21 cellular contexts compared by ENCODE assay signal in the genomic region with DNA sequence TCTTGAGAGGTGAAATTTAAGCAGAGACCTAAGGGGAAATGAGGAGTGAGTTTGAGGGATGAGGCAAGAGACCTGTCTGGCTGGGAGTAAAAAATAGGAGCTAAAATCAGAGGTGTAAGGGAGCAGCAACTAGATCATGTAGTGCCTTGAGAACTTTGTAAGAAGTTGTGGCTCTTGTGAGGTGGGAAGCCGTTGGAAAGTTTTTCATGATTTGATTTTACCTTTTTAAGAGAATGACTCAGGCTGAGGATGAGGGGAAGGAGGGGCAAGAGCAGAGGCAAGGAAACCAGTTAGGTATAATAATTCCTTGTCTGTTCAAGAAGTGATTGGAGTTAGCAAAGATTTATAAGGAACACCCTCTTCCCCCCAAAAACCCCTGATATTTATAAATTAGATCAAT. TPM values are rescaled to one million over a fixed set of nuclear protein-coding genes. Genes with fewer than 3 reads are reported as not detected.
DNase-seq lines count a peak whose midpoint lies in the region; ATAC-seq and TF ChIP-seq lines count a peak whose summit lies in the region.
"Had no signal": no experiment of that assay in that cellular context is flagged by ENCODE, and none has a peak within 500 bp of the region (broad histone marks: within the 10 kb centered on the region; RNA-seq: fewer than 3 reads in every experiment).

No MANE protein-coding gene starts in this region.

- H3F3A ChIP-seq in GM23338 (replicated peaks; ENCODE audit: low read depth) = no peaks in the 10 kb centered on the region

- H3K27me3 Mint-ChIP-seq in GM23338 (ENCODE audit: insufficient read depth, low read depth, poor library complexity) (peaks cover 2% of the 10 kb centered on the region), endodermal cell (ENCODE audit: insufficient read depth) (no peaks in the 10 kb centered on the region)
- H3K27me3 Mint-ChIP-seq: B cell had no signal

- CTCF ChIA-PET in Panc1 (lab: Charles Lee) = no interaction called here

- H3K27me3 ChIP-seq in GM23338 (ENCODE audit: insufficient read depth) = no peaks in the 10 kb centered on the region
- no peaks in the 10 kb centered on the region for H3K27me3 ChIP-seq in Panc1 (ENCODE audit: control insufficient read depth, insufficient read depth, low read length)
- H3K27me3 ChIP-seq in endodermal cell (ENCODE audit: control insufficient read depth, insufficient read depth, low read length, poor library complexity, severe bottlenecking) = no peaks in the 10 kb centered on the region
- H3K27me3 ChIP-seq: dorsolateral prefrontal cortex, gastrocnemius medialis, MG63, right lobe of liver, testis had no signal

- H3K9me3 ChIP-seq in Panc1 (ENCODE audit: control insufficient read depth, insufficient read depth, low read depth, low read length) (no peaks in the 10 kb centered on the region), endodermal cell (ENCODE audit: control insufficient read depth, low read length) (no peaks in the 10 kb centered on the region)
- H3K9me3 ChIP-seq: gastrocnemius medialis, MG63, right lobe of liver, testis had no signal

- H3K4me2 ChIP-seq in GM23338 = peak overlapping the region; percentile 30

- intact Hi-C loops in Panc1 (cut with micrococcal nuclease; ENCODE audit: unreplicated experiment) = no loop called here
- intact Hi-C loops in left colon (cut with DNase I, micrococcal nuclease) = no loop called here

- H3K36me3 ChIP-seq in GM23338 (ENCODE audit: insufficient read depth) (no peaks in the 10 kb centered on the region), Panc1 (ENCODE audit: control insufficient read depth, insufficient read depth, low read length) (no peaks in the 10 kb centered on the region), endodermal cell (ENCODE audit: control insufficient read depth, insufficient read depth, low read length) (peaks cover 8% of the 10 kb centered on the region)
- H3K36me3 ChIP-seq: gastrocnemius medialis, MG63, right lobe of liver had no signal

- H3K27ac Mint-ChIP-seq in GM23338 (peak overlapping the region; percentile 81), endodermal cell (peak overlapping the region; percentile 14)
- H3K27ac Mint-ChIP-seq: activated CD8-positive, alpha-beta T cell treated with anti-CD3 and anti-CD28 coated beads, Interleukin-2, amount 10 ng/mL, durations not matched to agents 7 days and 5 days; B cell had no signal

- H3K4me3 ChIP-seq in GM23338 = no peak overlapping the region
- no peak overlapping the region for H3K4me3 ChIP-seq in Panc1 (ENCODE audit: low read depth in 2 of 2, low read length in 2 of 2)
- H3K4me3 ChIP-seq in endodermal cell (ENCODE audit: low read length) = no peak overlapping the region
- H3K4me3 ChIP-seq: dorsolateral prefrontal cortex, gastrocnemius medialis, GM12878, MG63, right lobe of liver, testis had no signal

- no peak overlapping the region for H3K4me3 Mint-ChIP-seq in GM23338
- H3K4me3 Mint-ChIP-seq in endodermal cell = no peak overlapping the region
- H3K4me3 Mint-ChIP-seq: activated CD8-positive, alpha-beta T cell treated with anti-CD3 and anti-CD28 coated beads, Interleukin-2, amount 10 ng/mL, durations not matched to agents 7 days and 5 days; B cell had no signal

- H3K9me3 Mint-ChIP-seq in GM23338 (no peaks in the 10 kb centered on the region), endodermal cell (no peaks in the 10 kb centered on the region)

- no peak overlapping the region for H2AFZ ChIP-seq in GM23338

- peaks cover 55% of the 10 kb centered on the region for H4K20me1 ChIP-seq in GM23338 (replicated peaks; ENCODE audit: insufficient read depth)

- H3K79me2 ChIP-seq in GM23338 (replicated peaks; ENCODE audit: insufficient read depth) = peaks cover 100% of the 10 kb centered on the region

- POLR2A ChIA-PET in Panc1 (lab: Charles Lee) = interaction anchor here (0.6 kb wide), 1 partner anchor 73 kb away, joined by 3 read pairs; no protein-coding TSS in a partner anchor

- H3K9me2 ChIP-seq in GM23338 (ENCODE audit: insufficient read depth) = no peaks in the 10 kb centered on the region

- WGBS in endodermal cell (ENCODE audit: insufficient coverage in 1 of 2, insufficient read length in 1 of 2), 2 experiments = 76% methylated on average over 1 of the region's 1 CpG; no CpG with 5 or more reads in 1 of the 2 experiments

- DNase-seq in GM23338 (ENCODE audit: low spot score) = no peak
- DNase-seq in Panc1 (ENCODE audit: low read depth, low spot score) = no peak
- DNase-seq in endodermal cell = no peak
- DNase-seq in renal cortical epithelial cell (ENCODE audit: low read depth) = peak; percentile 21
- DNase-seq in dedifferentiated amniotic fluid mesenchymal stem cell (ENCODE audit: extremely low spot score) = no peak
- DNase-seq in stimulated activated naive CD4-positive, alpha-beta T cell treated with Interleukin-2 at 50 U/mL for 16 hours (lab: John Stamatoyannopoulos, UW) = no peak
- no peak for DNase-seq in left colon
- DNase-seq: activated CD8-positive, alpha-beta T cell treated with anti-CD3 and anti-CD28 coated beads, Interleukin-2, amount 10 ng/mL, durations not matched to agents 7 days and 5 days; dorsolateral prefrontal cortex; erythroblast; gastrocnemius medialis; H7; left cardiac atrium; MG63; NCI-H1436; NCI-H2171; right lobe of liver; stimulated activated CD4-positive, alpha-beta T cell treated with anti-CD3 and anti-CD28 coated beads, Interleukin-15, amount 100 ng/mL, for 24 hours; testis had no signal

- H3K9ac ChIP-seq in endodermal cell (ENCODE audit: extremely low read depth, low read length, poor library complexity, severe bottlenecking) = no peak overlapping the region

- H3K4me1 ChIP-seq in GM23338 (ENCODE audit: insufficient read depth) (peaks cover 9% of the 10 kb centered on the region), Panc1 (ENCODE audit: control insufficient read depth, insufficient read depth, low read length) (peaks cover 3% of the 10 kb centered on the region; the same call in 1 of the 2 replicates), endodermal cell (ENCODE audit: control insufficient read depth, insufficient read depth, low read length) (peaks cover 2% of the 10 kb centered on the region)
- H3K4me1 ChIP-seq: testis had no signal

- BruUV-seq in Panc1 (replicated peaks; lab: Mats Ljungman, UMichigan) = no TSS peak

- TF ChIP-seq CTCF in GM23338 (conservative IDR thresholded peaks at IDR 0.05; ENCODE audit: low read depth in 2 of 2) = no peak
- TF ChIP-seq CTCF in Panc1 (IDR thresholded peaks at IDR 0.05) = no peak
- TF ChIP-seq CTCF in endodermal cell (conservative IDR thresholded peaks at IDR 0.05) = no peak

- H3K36me3 Mint-ChIP-seq in GM23338 (ENCODE audit: low read depth) = peaks cover 18% of the 10 kb centered on the region; the same call in 2 of the 3 replicates
- peaks cover 15% of the 10 kb centered on the region for H3K36me3 Mint-ChIP-seq in endodermal cell (ENCODE audit: low read depth)

- H3K27ac ChIP-seq in GM23338 (ENCODE audit: low read depth) (peak overlapping the region; percentile 42; the same call in 1 of the 2 replicates), Panc1 (ENCODE audit: low read length) (0 out of 2 replicates have a peak overlapping the region, but pooled peaks have one; percentile 8), endodermal cell (ENCODE audit: low read depth, low read length) (no peak overlapping the region)
- H3K27ac ChIP-seq: dorsolateral prefrontal cortex, gastrocnemius medialis, right lobe of liver, testis had no signal

- in situ Hi-C loops in Panc1 (cut with HindIII; ENCODE audit: low pct_unique_long_range_greater_than_20kb, low sequenced_read_pairs) = no loop called here

- H3K4me1 Mint-ChIP-seq in GM23338 (peaks cover 24% of the 10 kb centered on the region), endodermal cell (peaks cover 14% of the 10 kb centered on the region)

- ATAC-seq in GM23338 = no peak
- no peak for ATAC-seq in Panc1
- no peak for ATAC-seq in left colon
- ATAC-seq: activated CD8-positive, alpha-beta T cell treated with anti-CD3 and anti-CD28 coated beads, Interleukin-2, amount 10 ng/mL, durations not matched to agents 7 days and 5 days; gastrocnemius medialis; GM12878; left cardiac atrium had no signal

TF ChIP-seq in GM23338, 12 proteins besides CTCF, POLR2A, EP300 and RAD21 (continues in another document):
- TF ChIP-seq STAT1 (IDR thresholded peaks at IDR 0.05; ENCODE audit: unreplicated experiment) (no peak), EZH2 (IDR thresholded peaks at IDR 0.05; ENCODE audit: low read depth, unreplicated experiment) (no peak), EZH2phosphoT487 (IDR thresholded peaks at IDR 0.05; ENCODE audit: unreplicated experiment) (no peak)

RNA-seq across cellular contexts. Expression of gene QSER1, which starts 25.8 kb away (rescaled TPM):
- total RNA-seq in GM23338 (2014; rRNA removed; shearing (Covaris generic)) = 132 and 136 TPM in 2 replicates
- polyA plus RNA-seq in GM23338 (2016; fragmentation: Nextera tagmentation; extraction: Ambion mirVana) = 29.4 and 29.5 TPM in 2 replicates
- total RNA-seq in Panc1 (2021; ENCODE audit: unreplicated experiment) (48.2 TPM), endodermal cell (10 to 100 TPM; 66.5 to 82.0 TPM), renal cortical epithelial cell (17.7 and 43.9 TPM in 2 replicates), left colon (10 to 100 TPM; 18.6 to 22.8 TPM)
- polyA plus RNA-seq in Panc1 (2012; ENCODE audit: insufficient read length) = 11.1 TPM
- polyA plus RNA-seq in endodermal cell (2013, experiment 1 of 2) = 40.1 TPM
- polyA plus RNA-seq in endodermal cell (2013, experiment 2 of 2) = 40.0 TPM
